In genomic region chr3:12186046-12186445, GRCh38 we compare ENCODE assay signal across 29 cellular contexts. TPM values are rescaled to one million over a fixed set of nuclear protein-coding genes. Genes with fewer than 3 reads are reported as not detected.
"Had no signal": no experiment of that assay in that cellular context is flagged by ENCODE, and none has a peak within 500 bp of the region (broad histone marks: within the 10 kb centered on the region; RNA-seq: fewer than 3 reads in every experiment).

No MANE protein-coding gene starts in this region.

- H3K9me3 ChIP-seq: ascending aorta, body of pancreas had no signal

- DNase-seq: activated CD4-positive, alpha-beta T cell treated with anti-CD3 and anti-CD28 coated beads for 36 hours; activated CD4-positive, alpha-beta T cell treated with anti-CD3 and anti-CD28 coated beads, Interleukin-2, amount 50 U/mL, for 4 hours; activated CD8-positive, alpha-beta memory T cell treated with anti-CD3 and anti-CD28 coated beads, Interleukin-2, amount 50 U/mL, for 48 hours; activated CD8-positive, alpha-beta T cell treated with anti-CD3 and anti-CD28 coated beads, Interleukin-2, amount 10 ng/mL, durations not matched to agents 7 days and 5 days; activated naive CD4-positive, alpha-beta T cell treated with anti-CD3 and anti-CD28 coated beads, Interleukin-2, amount 50 U/mL, for 16 hours; activated T-cell treated with anti-CD3 and anti-CD28 coated beads, Interleukin-2, amount 50 U/mL, for 1 hour; amniotic stem cell; body of pancreas; Karpas-422; MM.1S; NCI-H1105; NCI-H1436; NCI-H1694 treated with DMSO at 0.1 percent for 48 hours; NCI-H2029 treated with DMSO at 0.1 percent for 48 hours; NCI-H345; NCI-H510A; NCI-H526 treated with DMSO at 0.1 percent for 48 hours; NCI-H82; OCI-M1; RPMI8226; T-cell; T-helper 2 cell; T1000 had no signal

- H3K27ac ChIP-seq: body of pancreas, VCaP had no signal

- H3K36me3 ChIP-seq: ascending aorta had no signal

- H3K27me3 ChIP-seq: ascending aorta, body of pancreas had no signal

- H3K4me3 Mint-ChIP-seq: activated CD4-positive, alpha-beta T cell treated with anti-CD3 and anti-CD28 coated beads for 36 hours; activated CD8-positive, alpha-beta T cell treated with anti-CD3 and anti-CD28 coated beads, Interleukin-2, amount 10 ng/mL, durations not matched to agents 7 days and 5 days; central memory CD8-positive, alpha-beta T cell; T-cell had no signal

- H3K9me3 Mint-ChIP-seq: central memory CD8-positive, alpha-beta T cell; T-cell had no signal

- H3K27ac Mint-ChIP-seq: activated CD8-positive, alpha-beta T cell treated with anti-CD3 and anti-CD28 coated beads, Interleukin-2, amount 10 ng/mL, durations not matched to agents 7 days and 5 days; T-cell had no signal

- ATAC-seq: activated CD4-positive, alpha-beta T cell treated with anti-CD3 and anti-CD28 coated beads for 36 hours; activated CD8-positive, alpha-beta T cell treated with anti-CD3 and anti-CD28 coated beads, Interleukin-2, amount 10 ng/mL, durations not matched to agents 7 days and 5 days; body of pancreas; Panc1; Right ventricle myocardium inferior; T-cell had no signal

- H3K36me3 Mint-ChIP-seq: T-cell had no signal

- H3K4me3 ChIP-seq: ascending aorta, body of pancreas, SK-N-MC had no signal

- H3K4me1 ChIP-seq: body of pancreas had no signal

RNA-seq across cellular contexts. Expression of gene TIMP4, which starts 27.3 kb away (rescaled TPM):
- total RNA-seq: activated CD8-positive, alpha-beta T cell treated with anti-CD3 and anti-CD28 coated beads, Interleukin-2, amount 10 ng/mL, durations not matched to agents 7 days and 5 days; T-cell had no signal
